ENCODE assay signal across 17 cellular contexts in genomic region chr1:55554611-55555010, GRCh38.
"Had no signal": no experiment of that assay in that cellular context is flagged by ENCODE, and none has a peak within 500 bp of the region (broad histone marks: within the 10 kb centered on the region; RNA-seq: fewer than 3 reads in every experiment).

No MANE protein-coding gene starts in this region.

- DNase-seq: esophagus squamous epithelium; foreskin fibroblast; kidney; left cardiac atrium; left ventricle myocardium inferior; lower lobe of right lung; natural killer cell; posterior cingulate gyrus; spleen; stimulated activated CD4-positive, alpha-beta T cell treated with anti-CD3 and anti-CD28 coated beads, Interleukin-2, amount 100 ng/mL, for 24 hours; stimulated activated CD4-positive, alpha-beta T cell treated with anti-CD3 and anti-CD28 coated beads, Interleukin-4, amount 100 ng/mL, for 4 hours; stimulated activated naive B cell treated with anti-CD40 and anti-IgM and Interleukin-4, amounts not matched to agents 10 μg/mL and 1 μg/mL and 100 μg/mL, for 72 hours; stimulated activated naive CD8-positive, alpha-beta T cell treated with anti-CD3 and anti-CD28 coated beads, Interleukin-15, amount 100 ng/mL, for 72 hours; testis; upper lobe of right lung had no signal

- ATAC-seq: gastroesophageal sphincter; left cardiac atrium; lower lobe of right lung; natural killer cell; sciatic nerve; stimulated activated naive B cell treated with anti-CD40 and anti-IgM and Interleukin-4, amounts not matched to agents 10 μg/mL and 1 μg/mL and 100 μg/mL, for 72 hours; stimulated activated naive CD8-positive, alpha-beta T cell treated with anti-CD3 and anti-CD28 coated beads, Interleukin-15, amount 100 ng/mL, for 72 hours; upper lobe of right lung had no signal
